14 cellular contexts compared by ENCODE assay signal in genomic region chr5:171596391-171596878, GRCh38.
DNase-seq lines count a peak whose midpoint lies in the region; ATAC-seq and TF ChIP-seq lines count a peak whose summit lies in the region.
"Had no signal": no experiment of that assay in that cellular context is flagged by ENCODE, and none has a peak within 500 bp of the region (broad histone marks: within the 10 kb centered on the region; RNA-seq: fewer than 3 reads in every experiment).

No MANE protein-coding gene starts in this region.

- peaks cover 5 to 29% (median 16%) of the 10 kb centered on the region in 5 donors for H3K27me3 Mint-ChIP-seq in naive thymus-derived CD4-positive, alpha-beta T cell

- no peak for ATAC-seq in HG03378 (IDR thresholded peaks at IDR 0.05; ENCODE audit: unreplicated experiment)
- ATAC-seq in naive thymus-derived CD4-positive, alpha-beta T cell = no peak
- ATAC-seq in HG03460 (IDR thresholded peaks at IDR 0.05; ENCODE audit: unreplicated experiment) = no peak
- ATAC-seq: T-helper 17 cell had no signal

- H4K20me1 ChIP-seq in osteoblast (ENCODE audit: insufficient read depth, low read length) = no peaks in the 10 kb centered on the region

- peaks cover 0 to 12% (median 0%) of the 10 kb centered on the region in 11 donors for H3K9me3 Mint-ChIP-seq in naive thymus-derived CD4-positive, alpha-beta T cell
- H3K9me3 Mint-ChIP-seq: activated T-helper 2 cell treated with anti-CD3 and anti-CD28 coated beads, Interferon-gamma antibody, Interleukin-2, Interleukin-4, amounts not matched to agents 10 μg/mL and 5 μg/mL and 100 μg/mL, durations not matched to agents 14 hours and 24 hours and 36 hours had no signal

- intact Hi-C loops in naive thymus-derived CD4-positive, alpha-beta T cell (cut with micrococcal nuclease) = no loop called here

- CTCF ChIA-PET in naive thymus-derived CD4-positive, alpha-beta T cell (lab: Charles Lee) = no interaction called here

- H3K79me2 ChIP-seq in osteoblast (ENCODE audit: insufficient read depth, low read length) = no peaks in the 10 kb centered on the region

- no peak overlapping the region for H3K27ac ChIP-seq in osteoblast (ENCODE audit: low read depth, low read length)
- H3K27ac ChIP-seq in naive thymus-derived CD4-positive, alpha-beta T cell (ENCODE audit: low read depth, low read length) = no peak overlapping the region

- H2AFZ ChIP-seq in osteoblast (ENCODE audit: low read length) = no peak overlapping the region

- H3K36me3 Mint-ChIP-seq in naive thymus-derived CD4-positive, alpha-beta T cell = peaks cover 0 to 4% (median 0%) of the 10 kb centered on the region in 5 donors
- H3K36me3 Mint-ChIP-seq: CD14-positive monocyte had no signal

- peaks cover 4% of the 10 kb centered on the region for H3K27me3 ChIP-seq in osteoblast (ENCODE audit: insufficient read depth, low read length)
- H3K27me3 ChIP-seq in naive thymus-derived CD4-positive, alpha-beta T cell (ENCODE audit: control insufficient read depth in 2 of 2, insufficient read depth in 2 of 2, low read length in 2 of 2) = no peaks in the 10 kb centered on the region

- H3K4me1 Mint-ChIP-seq in naive thymus-derived CD4-positive, alpha-beta T cell = peaks cover 0 to 9% (median 0%) of the 10 kb centered on the region in 7 donors

- no peak overlapping the region for H3K4me3 ChIP-seq in osteoblast (ENCODE audit: insufficient read depth, low read length)
- H3K4me3 ChIP-seq in naive thymus-derived CD4-positive, alpha-beta T cell (ENCODE audit: low read length) = no peak overlapping the region
- H3K4me3 ChIP-seq: esophagus muscularis mucosa had no signal

- H3K36me3 ChIP-seq in osteoblast (ENCODE audit: insufficient read depth, low read length) = no peaks in the 10 kb centered on the region
- no peaks in the 10 kb centered on the region for H3K36me3 ChIP-seq in naive thymus-derived CD4-positive, alpha-beta T cell (ENCODE audit: control insufficient read depth in 2 of 3, insufficient read depth in 3 of 3, low read length in 3 of 3)
- H3K36me3 ChIP-seq: esophagus muscularis mucosa had no signal

- no peak overlapping the region for H3K27ac Mint-ChIP-seq in naive thymus-derived CD4-positive, alpha-beta T cell
- H3K27ac Mint-ChIP-seq: activated T-helper 2 cell treated with anti-CD3 and anti-CD28 coated beads, Interferon-gamma antibody, Interleukin-2, Interleukin-4, amounts not matched to agents 10 μg/mL and 5 μg/mL and 100 μg/mL, durations not matched to agents 14 hours and 24 hours and 36 hours; CD14-positive monocyte; nephron progenitor cell; T-helper 17 cell had no signal

- H3K4me3 Mint-ChIP-seq in naive thymus-derived CD4-positive, alpha-beta T cell = no peak overlapping the region
- H3K4me3 Mint-ChIP-seq: CD14-positive monocyte, nephron progenitor cell, T-helper 17 cell had no signal

- POLR2A ChIA-PET in naive thymus-derived CD4-positive, alpha-beta T cell (lab: Charles Lee) = no interaction called here

- H3K4me2 ChIP-seq in osteoblast (ENCODE audit: insufficient read depth, low read length) = no peak overlapping the region

- TF ChIP-seq CTCF in osteoblast (IDR thresholded peaks at IDR 0.05; ENCODE audit: extremely low read depth, low read depth, low read length) = no peak

- DNase-seq in EH (ENCODE audit: low read depth) (peak; percentile 88), T1000 (lab: John Stamatoyannopoulos, UW) (peak; percentile 89), glomerular visceral epithelial cell (ENCODE audit: extremely low spot score) (peak; percentile 49), osteoblast (ENCODE audit: insufficient read length, low spot score, missing footprints) (peak; percentile 84), SHP77 treated with DMSO at 0.1 percent for 48 hours (lab: John Stamatoyannopoulos, UW) (no peak)
- no peak for DNase-seq in naive thymus-derived CD4-positive, alpha-beta T cell
- DNase-seq: NCI-H510A treated with DMSO at 0.1 percent for 48 hours, nephron progenitor cell, T-helper 17 cell had no signal

- no peaks in the 10 kb centered on the region for H3K9me3 ChIP-seq in osteoblast (ENCODE audit: low read depth, low read length)
- peaks cover 0 to 5% (median 0%) of the 10 kb centered on the region in 3 experiments for H3K9me3 ChIP-seq in naive thymus-derived CD4-positive, alpha-beta T cell (ENCODE audit: control insufficient read depth in 2 of 3, low read length in 3 of 3)
- H3K9me3 ChIP-seq: esophagus muscularis mucosa had no signal

- peaks cover 8% of the 10 kb centered on the region for H3K4me1 ChIP-seq in osteoblast (ENCODE audit: insufficient read depth, low read length)
- H3K4me1 ChIP-seq in naive thymus-derived CD4-positive, alpha-beta T cell (ENCODE audit: control insufficient read depth in 2 of 2, insufficient read depth in 2 of 2, low read length in 2 of 2) = no peaks in the 10 kb centered on the region

Comparison
In these comparisons a context has a peak if more than half of its experiments do, and no peak if none do; other contexts are left out.
1. DNase-seq: peak in EH (single experiment), T1000 (single experiment), glomerular visceral epithelial cell (single experiment) and osteoblast (single experiment); none in SHP77 treated with DMSO at 0.1 percent for 48 hours (single experiment) and naive thymus-derived CD4-positive, alpha-beta T cell (0 of 9).